ENCODE assay signal across 1 cellular context in genomic region chr11:67277231-67277961, GRCh38.
TF ChIP-seq lines count a peak whose summit lies in the region.

No MANE protein-coding gene starts in this region.

TF ChIP-seq in endothelial cell of umbilical vein, 7 proteins besides CTCF, POLR2A, EP300 and RAD21:
- TF ChIP-seq POLR2AphosphoS5 (IDR thresholded peaks at IDR 0.05; ENCODE audit: insufficient read depth, low read depth, low read length) (peak; percentile 84), EZH2 (IDR thresholded peaks at IDR 0.05; ENCODE audit: borderline replicate concordance, low read depth, low read length, severe bottlenecking) (no peak)
TF ChIP-seq in endothelial cell of umbilical vein: peak in this region for 1.
